Comparison of ENCODE assay signal across 15 cellular contexts in the genomic region with DNA sequence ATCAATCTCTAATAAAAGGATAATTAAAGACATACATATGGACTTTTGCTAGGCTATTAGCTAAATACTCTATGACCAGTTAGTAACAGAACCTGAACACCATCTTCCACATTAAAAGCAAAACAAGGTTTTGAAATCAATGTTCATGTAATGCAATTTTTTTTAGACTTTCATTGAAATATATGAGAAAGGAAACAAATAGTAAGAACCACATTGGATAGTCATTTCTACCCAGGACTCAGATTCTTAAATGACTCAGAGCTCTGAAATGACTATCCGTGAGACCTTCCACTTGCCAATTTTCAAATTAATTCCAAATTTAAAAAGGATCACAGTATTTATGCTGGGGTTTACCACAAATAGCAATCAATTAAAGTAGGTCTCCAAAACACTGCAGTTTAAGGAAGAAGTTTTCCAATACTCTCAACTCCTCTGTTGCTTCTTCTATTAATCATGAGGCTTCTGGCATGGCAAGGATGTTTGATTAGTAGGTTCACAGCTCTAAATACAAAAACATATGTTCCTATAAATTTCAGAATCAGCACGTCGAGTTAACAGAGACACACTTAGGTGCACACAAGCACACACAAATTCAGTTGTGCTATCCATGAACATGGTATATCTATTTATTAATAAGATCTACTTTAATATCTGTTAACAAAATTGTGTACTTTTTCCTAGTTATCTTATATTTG.
DNase-seq lines count a peak whose midpoint lies in the region; ATAC-seq, FAIRE-seq and TF ChIP-seq lines count a peak whose summit lies in the region.
"Had no signal": no experiment of that assay in that cellular context is flagged by ENCODE, and none has a peak within 500 bp of the region (broad histone marks: within the 10 kb centered on the region; RNA-seq: fewer than 3 reads in every experiment).

No MANE protein-coding gene starts in this region.

- no peak for FAIRE-seq in GM12892 (lab: Jason Lieb, UNC)
- FAIRE-seq: GM12891, RCC 7860 had no signal

- peaks cover 6% of the 10 kb centered on the region for H3K4me1 Mint-ChIP-seq in activated T-cell treated with anti-CD3 and anti-CD28 coated beads, Interleukin-2, amount 50 U/mL, for 4 hours (ENCODE audit: low read depth)
- H3K4me1 Mint-ChIP-seq in stimulated activated naive B cell treated with anti-CD40 and anti-IgM and Interleukin-4, amounts not matched to agents 10 μg/mL and 1 μg/mL and 100 μg/mL, for 72 hours = no peaks in the 10 kb centered on the region
- H3K4me1 Mint-ChIP-seq: naive thymus-derived CD8-positive, alpha-beta T cell had no signal

- no peaks in the 10 kb centered on the region for H3K27me3 Mint-ChIP-seq in activated T-cell treated with anti-CD3 and anti-CD28 coated beads, Interleukin-2, amount 50 U/mL, for 4 hours (ENCODE audit: low read depth)
- H3K27me3 Mint-ChIP-seq in stimulated activated naive B cell treated with anti-CD40 and anti-IgM and Interleukin-4, amounts not matched to agents 10 μg/mL and 1 μg/mL and 100 μg/mL, for 72 hours = no peaks in the 10 kb centered on the region
- H3K27me3 Mint-ChIP-seq: naive thymus-derived CD8-positive, alpha-beta T cell had no signal

- peak; percentile 79 to 90 for ATAC-seq in activated T-cell treated with anti-CD3 and anti-CD28 coated beads, Interleukin-2, amount 50 U/mL, for 4 hours
- ATAC-seq in GM21360 (IDR thresholded peaks at IDR 0.05; ENCODE audit: unreplicated experiment) (peak; percentile 92), HG03159 (IDR thresholded peaks at IDR 0.05; ENCODE audit: unreplicated experiment) (peak; percentile 61), HG02678 (IDR thresholded peaks at IDR 0.05; ENCODE audit: unreplicated experiment) (no peak)
- peak; percentile 48 to 68 for ATAC-seq in stimulated activated naive B cell treated with anti-CD40 and anti-IgM and Interleukin-4, amounts not matched to agents 10 μg/mL and 1 μg/mL and 100 μg/mL, for 72 hours (replicated peaks)
- ATAC-seq: body of pancreas; naive thymus-derived CD8-positive, alpha-beta T cell had no signal

- H3K9me3 Mint-ChIP-seq in activated T-cell treated with anti-CD3 and anti-CD28 coated beads, Interleukin-2, amount 50 U/mL, for 4 hours = peaks cover 26% of the 10 kb centered on the region
- peaks cover 8 to 12% of the 10 kb centered on the region in 2 donors for H3K9me3 Mint-ChIP-seq in stimulated activated naive B cell treated with anti-CD40 and anti-IgM and Interleukin-4, amounts not matched to agents 10 μg/mL and 1 μg/mL and 100 μg/mL, for 72 hours

- H3K4me3 Mint-ChIP-seq in activated T-cell treated with anti-CD3 and anti-CD28 coated beads, Interleukin-2, amount 50 U/mL, for 4 hours = no peak overlapping the region
- H3K4me3 Mint-ChIP-seq in stimulated activated naive B cell treated with anti-CD40 and anti-IgM and Interleukin-4, amounts not matched to agents 10 μg/mL and 1 μg/mL and 100 μg/mL, for 72 hours = no peak overlapping the region
- H3K4me3 Mint-ChIP-seq: naive thymus-derived CD8-positive, alpha-beta T cell had no signal

- no peak for DNase-seq in activated T-cell treated with anti-CD3 and anti-CD28 coated beads, Interleukin-2, amount 50 U/mL, for 4 hours
- DNase-seq in activated T-cell treated with anti-CD3 and anti-CD28 coated beads for 4 hours (no peak), KBM-7 (no peak), GM12892 (ENCODE audit: insufficient read length) (no peak)
- DNase-seq in stimulated activated naive B cell treated with anti-CD40 and anti-IgM and Interleukin-4, amounts not matched to agents 10 μg/mL and 1 μg/mL and 100 μg/mL, for 72 hours = no peak
- DNase-seq: activated gamma-delta T cell; body of pancreas; Kasumi-1; naive thymus-derived CD8-positive, alpha-beta T cell; NCI-H510A had no signal

- peaks cover 2% of the 10 kb centered on the region for H3K36me3 Mint-ChIP-seq in activated T-cell treated with anti-CD3 and anti-CD28 coated beads, Interleukin-2, amount 50 U/mL, for 4 hours (ENCODE audit: insufficient read depth)
- H3K36me3 Mint-ChIP-seq in stimulated activated naive B cell treated with anti-CD40 and anti-IgM and Interleukin-4, amounts not matched to agents 10 μg/mL and 1 μg/mL and 100 μg/mL, for 72 hours = peaks cover 0 to 3% of the 10 kb centered on the region in 2 donors

- no peak for TF ChIP-seq POLR2A in GM12892 (IDR thresholded peaks at IDR 0.05; ENCODE audit: low read depth, low read length)

- in situ Hi-C loops in KBM-7 (cut with MboI; ENCODE audit: low pct_unique_long_range_greater_than_20kb, low sequenced_read_pairs) = no loop called here

- H3K27ac Mint-ChIP-seq in stimulated activated naive B cell treated with anti-CD40 and anti-IgM and Interleukin-4, amounts not matched to agents 10 μg/mL and 1 μg/mL and 100 μg/mL, for 72 hours = no peak overlapping the region
- H3K27ac Mint-ChIP-seq: naive thymus-derived CD8-positive, alpha-beta T cell had no signal
